In the genomic region with DNA sequence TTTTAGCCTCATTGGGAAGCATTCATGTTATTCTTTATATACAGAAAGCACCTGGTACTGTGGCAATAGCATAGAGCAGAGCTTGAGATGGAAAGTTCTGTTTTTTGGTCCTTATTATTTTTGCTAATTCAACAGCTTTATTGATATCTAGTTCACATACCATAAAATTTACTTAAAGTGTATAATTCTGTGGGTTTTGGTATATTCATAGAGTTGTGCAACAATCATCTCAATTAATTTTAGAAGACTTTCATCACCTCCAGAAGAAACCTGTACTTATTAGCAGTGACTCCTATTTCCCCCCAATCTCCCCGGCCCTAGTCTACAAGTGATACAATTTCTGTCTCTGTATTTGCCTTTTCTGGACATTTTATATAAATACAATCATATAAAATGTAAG, we compare ENCODE assay signal across 14 cellular contexts.
DNase-seq lines count a peak whose midpoint lies in the region; ATAC-seq and TF ChIP-seq lines count a peak whose summit lies in the region.
"Had no signal": no experiment of that assay in that cellular context is flagged by ENCODE, and none has a peak within 500 bp of the region (broad histone marks: within the 10 kb centered on the region; RNA-seq: fewer than 3 reads in every experiment).

No MANE protein-coding gene starts in this region.

- ATAC-seq in HG02840 (IDR thresholded peaks at IDR 0.05; ENCODE audit: low FRiP score, unreplicated experiment), result no peak
- ATAC-seq: CD8-positive, alpha-beta T cell had no signal

- no peak for TF ChIP-seq EP300 in Ishikawa (IDR thresholded peaks at IDR 0.05; ENCODE audit: borderline replicate concordance)

- DNase-seq in NCI-H446 (lab: John Stamatoyannopoulos, UW) (no peak), cerebellum (ENCODE audit: low spot score) (no peak)
- DNase-seq: AML-193; Caco-2; Calu3; CD4-positive, alpha-beta T cell; CD8-positive, alpha-beta T cell; GF-D8 had no signal

- peak overlapping the region; percentile 61; the same call in 1 of the 2 replicates for H3K27ac ChIP-seq in VCaP
- H3K27ac ChIP-seq: A549; BLaER1 treated with 17β-estradiol and CSF1 and Interleukin-3, amounts not matched to agents 10 nM and 100 nM; C4-2B had no signal

- no peak for TF ChIP-seq RAD21 in Ishikawa (IDR thresholded peaks at IDR 0.05; ENCODE audit: low read depth)

- no peak for TF ChIP-seq CTCF in VCaP (conservative IDR thresholded peaks at IDR 0.05)

TF ChIP-seq in Ishikawa, 13 proteins besides CTCF, POLR2A, EP300 and RAD21:
- TF ChIP-seq FOXM1 (IDR thresholded peaks at IDR 0.05; ENCODE audit: borderline replicate concordance, low read depth) (no peak), CEBPB (IDR thresholded peaks at IDR 0.05) (peak; percentile 82)
